In the genomic region with DNA sequence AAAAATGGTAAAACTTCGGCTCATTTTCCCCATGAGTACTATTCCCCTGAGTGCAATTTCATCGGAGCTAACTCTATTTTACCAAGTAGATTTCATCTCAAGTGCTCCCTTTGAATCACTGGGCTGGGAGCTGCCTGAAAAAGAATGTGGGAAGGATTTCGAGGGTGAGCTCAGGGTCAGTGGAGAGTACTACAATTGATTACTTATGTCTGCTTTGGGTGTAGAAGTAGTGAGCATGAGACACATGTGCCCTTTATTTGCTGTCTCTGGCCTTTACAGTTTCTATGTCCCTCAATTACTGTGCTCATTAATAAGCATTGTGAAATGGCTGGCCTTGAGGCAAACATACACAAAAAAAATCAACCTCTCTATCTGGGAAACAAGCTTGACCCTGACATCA, we compare ENCODE assay signal across 15 cellular contexts.
"Had no signal": no experiment of that assay in that cellular context is flagged by ENCODE, and none has a peak within 500 bp of the region (broad histone marks: within the 10 kb centered on the region; RNA-seq: fewer than 3 reads in every experiment).

No MANE protein-coding gene starts in this region.

- H3K4me2 ChIP-seq: hepatocyte had no signal

- H2AFZ ChIP-seq: hepatocyte, parathyroid adenoma had no signal

- H3K27ac ChIP-seq: dorsolateral prefrontal cortex, esophagus squamous epithelium, gastrocnemius medialis, hepatocyte, parathyroid adenoma, tibial artery, vagina had no signal

- H3K4me3 ChIP-seq: dorsolateral prefrontal cortex, esophagus squamous epithelium, gastrocnemius medialis, hepatocyte, tibial artery, vagina had no signal

- H3K36me3 ChIP-seq: esophagus squamous epithelium, gastrocnemius medialis, tibial artery, vagina had no signal

- H3K4me1 ChIP-seq: gastrocnemius medialis, parathyroid adenoma, tibial artery, vagina had no signal

- H3K27ac Mint-ChIP-seq: activated CD8-positive, alpha-beta T cell treated with anti-CD3 and anti-CD28 coated beads, Interleukin-2, amount 10 ng/mL, durations not matched to agents 7 days and 5 days; activated naive CD8-positive, alpha-beta T cell treated with anti-CD3 and anti-CD28 coated beads, Interleukin-2, amount 10 ng/mL, durations not matched to agents 7 days and 5 days had no signal

- DNase-seq: activated CD4-positive, alpha-beta T cell treated with anti-CD3 and anti-CD28 coated beads for 4 hours; activated CD8-positive, alpha-beta memory T cell treated with anti-CD3 and anti-CD28 coated beads, Interleukin-2, amount 50 U/mL, for 48 hours; activated CD8-positive, alpha-beta T cell treated with anti-CD3 and anti-CD28 coated beads, Interleukin-2, amount 10 ng/mL, durations not matched to agents 7 days and 5 days; activated naive CD8-positive, alpha-beta T cell treated with anti-CD3 and anti-CD28 coated beads, Interleukin-2, amount 10 ng/mL, durations not matched to agents 7 days and 5 days; aorta; dorsolateral prefrontal cortex; esophagus squamous epithelium; gastrocnemius medialis; kidney glomerular epithelial cell; retina; small intestine; tibial artery had no signal

- H3K79me2 ChIP-seq: hepatocyte, parathyroid adenoma had no signal

- H3K9ac ChIP-seq: parathyroid adenoma had no signal

- ATAC-seq: activated CD8-positive, alpha-beta T cell treated with anti-CD3 and anti-CD28 coated beads, Interleukin-2, amount 10 ng/mL, durations not matched to agents 7 days and 5 days; gastrocnemius medialis had no signal

- H3K9me3 Mint-ChIP-seq: activated naive CD8-positive, alpha-beta T cell treated with anti-CD3 and anti-CD28 coated beads, Interleukin-2, amount 10 ng/mL, durations not matched to agents 7 days and 5 days had no signal

- H3K9me3 ChIP-seq: esophagus squamous epithelium, gastrocnemius medialis, tibial artery, vagina had no signal

- H3K4me3 Mint-ChIP-seq: activated CD8-positive, alpha-beta T cell treated with anti-CD3 and anti-CD28 coated beads, Interleukin-2, amount 10 ng/mL, durations not matched to agents 7 days and 5 days; activated naive CD8-positive, alpha-beta T cell treated with anti-CD3 and anti-CD28 coated beads, Interleukin-2, amount 10 ng/mL, durations not matched to agents 7 days and 5 days had no signal

- H3K27me3 ChIP-seq: dorsolateral prefrontal cortex, esophagus squamous epithelium, gastrocnemius medialis, hepatocyte, tibial artery, vagina had no signal

- H3K36me3 Mint-ChIP-seq: activated naive CD8-positive, alpha-beta T cell treated with anti-CD3 and anti-CD28 coated beads, Interleukin-2, amount 10 ng/mL, durations not matched to agents 7 days and 5 days had no signal

- H3K4me1 Mint-ChIP-seq: activated naive CD8-positive, alpha-beta T cell treated with anti-CD3 and anti-CD28 coated beads, Interleukin-2, amount 10 ng/mL, durations not matched to agents 7 days and 5 days had no signal
